In the genomic region with DNA sequence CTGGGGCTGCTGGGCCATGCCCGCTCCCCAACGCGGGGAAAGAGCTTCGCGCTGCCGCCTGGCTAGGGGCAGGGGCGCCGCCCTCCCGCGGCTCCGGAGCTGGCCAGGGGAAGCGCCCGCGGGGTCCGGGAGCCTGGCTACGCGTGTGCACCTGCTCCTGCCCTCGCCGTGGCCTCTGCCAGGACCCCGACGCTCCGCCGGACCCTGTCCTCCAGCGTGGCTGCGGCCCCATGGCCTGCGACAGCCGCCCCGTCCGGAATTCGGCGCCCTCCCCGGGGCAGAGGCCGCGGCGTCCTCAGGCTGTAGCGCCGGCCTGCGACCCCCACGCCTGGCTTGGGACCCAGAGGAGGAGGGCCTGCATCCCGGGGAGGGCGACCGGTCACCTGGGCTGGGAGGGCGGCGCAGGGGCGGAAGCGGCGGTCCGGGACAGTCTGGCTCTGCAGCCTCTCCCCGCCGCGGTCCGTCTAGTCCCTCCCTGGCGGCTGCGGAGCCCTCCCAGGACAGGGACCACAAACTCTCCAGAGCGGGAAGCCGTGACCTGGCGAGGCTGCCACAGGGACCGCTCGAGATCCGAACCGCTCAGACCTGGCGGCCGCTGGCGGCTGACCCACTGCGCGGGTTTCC, we compare ENCODE assay signal across 19 cellular contexts.
"Had no signal": no experiment of that assay in that cellular context is flagged by ENCODE, and none has a peak within 500 bp of the region (broad histone marks: within the 10 kb centered on the region; RNA-seq: fewer than 3 reads in every experiment).

No MANE protein-coding gene starts in this region.

- H3K27ac Mint-ChIP-seq: activated naive CD8-positive, alpha-beta T cell treated with anti-CD3 and anti-CD28 coated beads, Interleukin-2, amount 10 ng/mL, durations not matched to agents 7 days and 5 days; activated T-helper 1 cell treated with anti-CD3 and anti-CD28 coated beads, Interleukin-12 subunit alpha, Interleukin-12 subunit beta, Interleukin-2, Interleukin-4 antibody, amounts not matched to agents 30 ng/mL and 10 ng/mL and 1 ng/mL, durations not matched to agents 14 hours and 24 hours and 36 hours; natural killer cell treated with Interleukin-12 subunit alpha and Interleukin-12 subunit beta and Interleukin-15 and Interleukin-18, amount 100 ng/mL, for 72 hours; stimulated activated naive CD8-positive, alpha-beta T cell treated with anti-CD3 and anti-CD28 coated beads, Interleukin-15, Interleukin-2, amounts not matched to agents 100 ng/mL and 50 ng/mL, for 24 hours; T-helper 17 cell had no signal

- H3K4me3 Mint-ChIP-seq: activated naive CD8-positive, alpha-beta T cell treated with anti-CD3 and anti-CD28 coated beads, Interleukin-2, amount 10 ng/mL, durations not matched to agents 7 days and 5 days; activated T-helper 1 cell treated with anti-CD3 and anti-CD28 coated beads, Interleukin-12 subunit alpha, Interleukin-12 subunit beta, Interleukin-2, Interleukin-4 antibody, amounts not matched to agents 30 ng/mL and 10 ng/mL and 1 ng/mL, durations not matched to agents 14 hours and 24 hours and 36 hours; natural killer cell treated with Interleukin-12 subunit alpha and Interleukin-12 subunit beta and Interleukin-15 and Interleukin-18, amount 100 ng/mL, for 72 hours; stimulated activated naive CD8-positive, alpha-beta T cell treated with anti-CD3 and anti-CD28 coated beads, Interleukin-15, Interleukin-2, amounts not matched to agents 100 ng/mL and 50 ng/mL, for 24 hours; T-helper 17 cell had no signal

- DNase-seq: activated CD4-positive, alpha-beta T cell treated with anti-CD3 and anti-CD28 coated beads for 4 hours; activated CD8-positive, alpha-beta memory T cell treated with anti-CD3 and anti-CD28 coated beads for 24 hours; activated naive CD4-positive, alpha-beta T cell; activated naive CD8-positive, alpha-beta T cell treated with anti-CD3 and anti-CD28 coated beads, Interleukin-2, amount 10 ng/mL, durations not matched to agents 7 days and 5 days; dermis blood vessel endothelial cell; gastrocnemius medialis; heart left ventricle; mesendoderm; stimulated activated CD4-positive, alpha-beta T cell treated with anti-CD3 and anti-CD28 coated beads, Interleukin-4, amount 100 ng/mL, for 4 hours; stimulated activated CD8-positive, alpha-beta memory T cell treated with anti-CD3 and anti-CD28 coated beads, Interleukin-4, amount 100 ng/mL, for 48 hours; T-helper 17 cell had no signal

- ATAC-seq: gastrocnemius medialis, left lung, T-helper 17 cell had no signal

- H3K4me1 ChIP-seq: gastrocnemius medialis, left lung, right atrium auricular region had no signal

- H3K4me3 ChIP-seq: gastrocnemius medialis, left lung, skin epidermis, thoracic aorta had no signal

- H3K9me3 ChIP-seq: gastrocnemius medialis, heart left ventricle, left lung, right atrium auricular region, thoracic aorta had no signal

- H3K27ac ChIP-seq: epithelial cell of prostate, gastrocnemius medialis, heart left ventricle, left lung, right atrium auricular region, skin epidermis, thoracic aorta had no signal

- H3K36me3 Mint-ChIP-seq: activated naive CD8-positive, alpha-beta T cell treated with anti-CD3 and anti-CD28 coated beads, Interleukin-2, amount 10 ng/mL, durations not matched to agents 7 days and 5 days; natural killer cell treated with Interleukin-12 subunit alpha and Interleukin-12 subunit beta and Interleukin-15 and Interleukin-18, amount 100 ng/mL, for 72 hours had no signal

- H3K9me3 Mint-ChIP-seq: activated naive CD8-positive, alpha-beta T cell treated with anti-CD3 and anti-CD28 coated beads, Interleukin-2, amount 10 ng/mL, durations not matched to agents 7 days and 5 days; activated T-helper 1 cell treated with anti-CD3 and anti-CD28 coated beads, Interleukin-12 subunit alpha, Interleukin-12 subunit beta, Interleukin-2, Interleukin-4 antibody, amounts not matched to agents 30 ng/mL and 10 ng/mL and 1 ng/mL, durations not matched to agents 14 hours and 24 hours and 36 hours; natural killer cell treated with Interleukin-12 subunit alpha and Interleukin-12 subunit beta and Interleukin-15 and Interleukin-18, amount 100 ng/mL, for 72 hours; stimulated activated naive CD8-positive, alpha-beta T cell treated with anti-CD3 and anti-CD28 coated beads, Interleukin-15, Interleukin-2, amounts not matched to agents 100 ng/mL and 50 ng/mL, for 24 hours had no signal

- H3K4me1 Mint-ChIP-seq: activated naive CD8-positive, alpha-beta T cell treated with anti-CD3 and anti-CD28 coated beads, Interleukin-2, amount 10 ng/mL, durations not matched to agents 7 days and 5 days; T-helper 17 cell had no signal

- H3K36me3 ChIP-seq: gastrocnemius medialis, heart left ventricle, left lung, right atrium auricular region, thoracic aorta had no signal
